Comparison of ENCODE assay signal across 10 cellular contexts in genomic region chr5:123098767-123099513, GRCh38. TPM values are rescaled to one million over a fixed set of nuclear protein-coding genes. Genes with fewer than 3 reads are reported as not detected.
DNase-seq lines count a peak whose midpoint lies in the region; ATAC-seq, FAIRE-seq and TF ChIP-seq lines count a peak whose summit lies in the region.
"Had no signal": no experiment of that assay in that cellular context is flagged by ENCODE, and none has a peak within 500 bp of the region (broad histone marks: within the 10 kb centered on the region; RNA-seq: fewer than 3 reads in every experiment).

No MANE protein-coding gene starts in this region.

- H3K27ac Mint-ChIP-seq in T-helper 17 cell (no peak overlapping the region), neural crest cell (ENCODE audit: unreplicated experiment) (no peak overlapping the region)
- H3K27ac Mint-ChIP-seq in activated naive CD4-positive, alpha-beta T cell treated with anti-CD3 and anti-CD28 coated beads for 36 hours = no peak overlapping the region

- no peaks in the 10 kb centered on the region for H3K79me2 ChIP-seq in ACC112 (ENCODE audit: control insufficient read depth, insufficient read depth, low read length, unreplicated experiment)

- H3K4me1 Mint-ChIP-seq in T-helper 17 cell (peaks cover 9% of the 10 kb centered on the region), neural crest cell (peaks cover 20% of the 10 kb centered on the region)
- peaks cover 8% of the 10 kb centered on the region for H3K4me1 Mint-ChIP-seq in activated naive CD4-positive, alpha-beta T cell treated with anti-CD3 and anti-CD28 coated beads for 36 hours (ENCODE audit: low read depth)

- H3K4me3 Mint-ChIP-seq in T-helper 17 cell = peak overlapping the region; percentile 26
- H3K4me3 Mint-ChIP-seq in neural crest cell = peak overlapping the region; percentile 32
- H3K4me3 Mint-ChIP-seq in activated naive CD4-positive, alpha-beta T cell treated with anti-CD3 and anti-CD28 coated beads for 36 hours = no peak overlapping the region

- H3K36me3 Mint-ChIP-seq in T-helper 17 cell (ENCODE audit: low read depth) (peaks cover 6% of the 10 kb centered on the region), neural crest cell (ENCODE audit: low read depth) (no peaks in the 10 kb centered on the region)
- H3K36me3 Mint-ChIP-seq in activated naive CD4-positive, alpha-beta T cell treated with anti-CD3 and anti-CD28 coated beads for 36 hours (ENCODE audit: low read depth) = no peaks in the 10 kb centered on the region

- H2AFZ ChIP-seq in ACC112 (ENCODE audit: low read length, unreplicated experiment) = no peak overlapping the region

- H3K27me3 Mint-ChIP-seq in T-helper 17 cell (peaks cover 68% of the 10 kb centered on the region), neural crest cell (ENCODE audit: low read depth) (peaks cover 93% of the 10 kb centered on the region)
- peaks cover 59% of the 10 kb centered on the region for H3K27me3 Mint-ChIP-seq in activated naive CD4-positive, alpha-beta T cell treated with anti-CD3 and anti-CD28 coated beads for 36 hours (ENCODE audit: low read depth)

- H3K27ac ChIP-seq in ACC112 (ENCODE audit: low read depth, low read length) = no peak overlapping the region

- peak overlapping the region; percentile 48 for H3K4me3 ChIP-seq in ACC112 (ENCODE audit: low read depth, low read length)
- peak overlapping the region; percentile 36 for H3K4me3 ChIP-seq in fibroblast of villous mesenchyme (ENCODE audit: low read depth, low read length)

- CTCF ChIA-PET in activated naive CD4-positive, alpha-beta T cell treated with anti-CD3 and anti-CD28 coated beads for 36 hours (lab: Charles Lee) = no interaction called here

- no peaks in the 10 kb centered on the region for H3K9me3 ChIP-seq in T-helper 17 cell (ENCODE audit: control insufficient read depth, low read length, poor library complexity, severe bottlenecking)

- DNase-seq in T-helper 17 cell = no peak
- peak; percentile 79 for DNase-seq in fibroblast of villous mesenchyme (ENCODE audit: low read depth)
- no peak for DNase-seq in neural crest cell (ENCODE audit: low read depth, low spot score)
- no peak for DNase-seq in activated naive CD4-positive, alpha-beta T cell treated with anti-CD3 and anti-CD28 coated beads for 36 hours
- DNase-seq in RCC 7860 (ENCODE audit: low spot score) = no peak
- DNase-seq in hippocampal formation (lab: John Stamatoyannopoulos, UW) = no peak
- DNase-seq: AML-193; effector CD8-positive, alpha-beta T cell had no signal

- intact Hi-C loops in activated naive CD4-positive, alpha-beta T cell treated with anti-CD3 and anti-CD28 coated beads for 36 hours (cut with micrococcal nuclease) = loop anchor here (10.0 kb wide), 2 partner anchors 266 to 446 kb away; no protein-coding TSS in a partner anchor

- TF ChIP-seq CTCF in fibroblast of villous mesenchyme (IDR thresholded peaks at IDR 0.05; ENCODE audit: insufficient read depth, low read depth, low read length) (no peak), neural crest cell (conservative IDR thresholded peaks at IDR 0.05) (no peak)

- H3K4me1 ChIP-seq in ACC112 (ENCODE audit: control insufficient read depth, insufficient read depth, low read length, unreplicated experiment) = no peaks in the 10 kb centered on the region

- FAIRE-seq in RCC 7860 (lab: Jason Lieb, UNC) = no peak

- no peaks in the 10 kb centered on the region for H3K36me3 ChIP-seq in ACC112 (ENCODE audit: insufficient read depth, low read length)

- peaks cover 71% of the 10 kb centered on the region for H3K27me3 ChIP-seq in ACC112 (ENCODE audit: insufficient read depth, low read length)

- no peak for ATAC-seq in T-helper 17 cell
- ATAC-seq in GM19035 (IDR thresholded peaks at IDR 0.05; ENCODE audit: unreplicated experiment) = no peak

- H3K9me3 Mint-ChIP-seq in neural crest cell = no peaks in the 10 kb centered on the region
- no peaks in the 10 kb centered on the region for H3K9me3 Mint-ChIP-seq in activated naive CD4-positive, alpha-beta T cell treated with anti-CD3 and anti-CD28 coated beads for 36 hours

RNA-seq across cellular contexts. Expression of gene PRDM6, which starts 9.9 kb away (rescaled TPM):
- not detected for total RNA-seq in T-helper 17 cell
- total RNA-seq in fibroblast of villous mesenchyme = under 0.01 and 0.32 TPM in 2 replicates
- 0.07 and 0.37 TPM in 2 replicates for total RNA-seq in neural crest cell
- total RNA-seq in activated naive CD4-positive, alpha-beta T cell treated with anti-CD3 and anti-CD28 coated beads for 36 hours = not detected
